ENCODE assay signal across 18 cellular contexts in the genomic region with DNA sequence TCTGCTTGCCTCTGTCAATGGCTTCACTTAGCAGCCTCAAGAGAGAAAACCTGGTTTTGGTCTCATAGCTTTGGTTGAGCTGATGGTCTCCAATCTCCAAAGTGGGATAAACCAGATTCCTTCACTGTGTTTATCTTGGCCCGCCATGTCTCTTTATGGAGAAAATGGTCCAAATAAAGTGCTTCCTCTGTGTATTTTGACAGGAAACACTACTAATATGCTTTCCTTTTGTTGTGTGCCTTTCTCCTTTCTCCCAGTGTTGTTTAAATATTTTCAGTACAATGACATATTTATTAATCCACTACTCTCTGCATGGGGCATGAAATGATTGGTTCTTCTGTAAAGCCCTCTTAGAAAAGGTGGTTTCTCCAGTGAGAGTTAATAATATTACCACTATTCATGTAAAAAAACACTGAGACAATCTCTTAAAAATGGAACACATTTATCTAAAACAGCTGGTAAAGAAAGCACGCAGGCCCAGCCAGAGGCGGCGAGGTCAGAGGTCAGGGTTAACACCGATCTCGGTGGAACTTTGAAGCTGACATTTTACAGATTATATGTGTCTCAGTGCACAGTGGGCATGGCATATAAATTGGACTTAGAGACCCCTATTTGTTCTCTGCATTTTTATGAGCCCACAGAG. TPM values are rescaled to one million over a fixed set of nuclear protein-coding genes. Genes with fewer than 3 reads are reported as not detected.
A peak's percentile ranks its signal among the peaks of the same experiment; 100 is the strongest.
DNase-seq lines count a peak whose midpoint lies in the region; ATAC-seq, FAIRE-seq and TF ChIP-seq lines count a peak whose summit lies in the region.
"Had no signal": no experiment of that assay in that cellular context is flagged by ENCODE, and none has a peak within 500 bp of the region (broad histone marks: within the 10 kb centered on the region; RNA-seq: fewer than 3 reads in every experiment).

No MANE protein-coding gene starts in this region.

- H3K4me3 ChIP-seq in HFF-Myc (replicated peaks; ENCODE audit: low read depth, low read length) (no peak overlapping the region), K562 (no peak overlapping the region), prostate gland (no peak overlapping the region)
- H3K4me3 ChIP-seq in CD4-positive, alpha-beta memory T cell (ENCODE audit: low read length in 2 of 2) = no peak overlapping the region
- H3K4me3 ChIP-seq: BLaER1, SJCRH30 had no signal

- H3K27ac ChIP-seq in K562 (ENCODE audit: extremely low read depth, low read depth, low read length) = no peak overlapping the region
- no peak overlapping the region for H3K27ac ChIP-seq in prostate gland
- no peak overlapping the region for H3K27ac ChIP-seq in CD4-positive, alpha-beta memory T cell (ENCODE audit: low read depth, low read length)
- H3K27ac ChIP-seq: BLaER1, SJCRH30 had no signal

- H3K9me3 ChIP-seq in K562 (replicated peaks; ENCODE audit: control insufficient read depth, insufficient read depth, low read depth, low read length) (no peaks in the 10 kb centered on the region), prostate gland (no peaks in the 10 kb centered on the region)
- H3K9me3 ChIP-seq in CD4-positive, alpha-beta memory T cell (ENCODE audit: control insufficient read depth in 1 of 2, low read length in 2 of 2) = no peaks in the 10 kb centered on the region
- H3K9me3 ChIP-seq: BLaER1, SJCRH30 had no signal

- ATAC-seq in K562 = no peak
- no peak for ATAC-seq in HG03280 (IDR thresholded peaks at IDR 0.05; ENCODE audit: unreplicated experiment)
- ATAC-seq: CD8-positive, alpha-beta T cell had no signal

- no TSS peak for BruUV-seq in K562 (replicated peaks; lab: Mats Ljungman, UMichigan)

- intact Hi-C loops in K562 (cut with micrococcal nuclease) = loop anchor here (10.0 kb wide), 1 partner anchor 922 kb away; no protein-coding TSS in a partner anchor
- intact Hi-C loops in prostate gland (cut with DNase I) = loop anchor here (10.0 kb wide), 3 partner anchors 232 to 902 kb away; partner anchors contain the start of gene SIX4
- intact Hi-C loops in CD4-positive, alpha-beta memory T cell (cut with micrococcal nuclease) = no loop called here

- no peaks in the 10 kb centered on the region for H3K36me3 ChIP-seq in K562 (ENCODE audit: control insufficient read depth, insufficient read depth, low read length)
- H3K36me3 ChIP-seq in prostate gland = no peaks in the 10 kb centered on the region
- H3K36me3 ChIP-seq in CD4-positive, alpha-beta memory T cell (ENCODE audit: insufficient read depth, low read length) = no peaks in the 10 kb centered on the region
- H3K36me3 ChIP-seq: BLaER1, SJCRH30 had no signal

- no peaks in the 10 kb centered on the region for H3K9me3 Mint-ChIP-seq in nephron
- no peaks in the 10 kb centered on the region for H3K9me3 Mint-ChIP-seq in CD4-positive, alpha-beta memory T cell
- H3K9me3 Mint-ChIP-seq: CD8-positive, alpha-beta T cell; IgD-negative memory B cell had no signal

- peak overlapping the region; percentile 30 to 86 (median 55) for H3K27ac Mint-ChIP-seq in nephron
- no peak overlapping the region for H3K27ac Mint-ChIP-seq in CD4-positive, alpha-beta memory T cell
- H3K27ac Mint-ChIP-seq: CD8-positive, alpha-beta T cell; IgD-negative memory B cell had no signal

- TF ChIP-seq POLR2A in K562 (conservative IDR thresholded peaks at IDR 0.05) = no peak
- TF ChIP-seq POLR2A in prostate gland (IDR thresholded peaks at IDR 0.05) = no peak

- no peak overlapping the region for H3K4me2 ChIP-seq in K562 (ENCODE audit: insufficient read depth, low read length)
- H3K4me2 ChIP-seq: BLaER1 had no signal

- H3K36me3 Mint-ChIP-seq in nephron (ENCODE audit: low read depth) = no peaks in the 10 kb centered on the region
- no peaks in the 10 kb centered on the region for H3K36me3 Mint-ChIP-seq in CD4-positive, alpha-beta memory T cell
- H3K36me3 Mint-ChIP-seq: CD8-positive, alpha-beta T cell; IgD-negative memory B cell had no signal

- no peaks in the 10 kb centered on the region for H3K4me1 ChIP-seq in K562 (replicated peaks in 1 of 2; ENCODE audit: control insufficient read depth in 2 of 2, insufficient read depth in 2 of 2, low read length in 2 of 2)
- H3K4me1 ChIP-seq in prostate gland (replicated peaks) = no peaks in the 10 kb centered on the region
- H3K4me1 ChIP-seq in CD4-positive, alpha-beta memory T cell (ENCODE audit: insufficient read depth, low read length) = no peaks in the 10 kb centered on the region

- H3K9ac ChIP-seq in K562 (ENCODE audit: insufficient read depth in 1 of 2, low read depth in 2 of 2, low read length in 2 of 2) = no peak overlapping the region
- H3K9ac ChIP-seq: BLaER1 had no signal

- CTCF ChIA-PET in K562 (lab: Yijun Ruan, JAX; ENCODE audit: low intra/inter-chr PET ratio) = no interaction called here
- CTCF ChIA-PET in CD4-positive, alpha-beta memory T cell (lab: Charles Lee; ENCODE audit: partially characterized antibody) = interaction anchor here (0.9 kb wide), 1 partner anchor 632 kb away, joined by 4 read pairs; no protein-coding TSS in a partner anchor

- H3K79me2 ChIP-seq in K562 (ENCODE audit: control insufficient read depth, insufficient read depth, low read length) = no peaks in the 10 kb centered on the region

- DNase-seq in HFF-Myc (ENCODE audit: extremely low read depth, low read depth) (peak; percentile 42), K562 (ENCODE audit: extremely low read depth in 1 of 4, low spot score in 3 of 4) (no peak), pulmonary artery endothelial cell (ENCODE audit: low read depth, low spot score) (peak; percentile 29), prostate gland (ENCODE audit: low spot score) (no peak)
- no peak for DNase-seq in CD4-positive, alpha-beta memory T cell
- DNase-seq: Calu3; CD8-positive, alpha-beta T cell; EL; MM.1S; NCI-H526 had no signal

- H3K4me1 Mint-ChIP-seq in nephron = peaks cover 74% of the 10 kb centered on the region
- H3K4me1 Mint-ChIP-seq in CD4-positive, alpha-beta memory T cell = peaks cover 0 to 3% (median under 1%) of the 10 kb centered on the region in 4 donors

- no peak overlapping the region for H2AFZ ChIP-seq in K562 (ENCODE audit: low read depth, low read length)

- WGBS in K562 (ENCODE audit: insufficient coverage, low coverage, missing lambda C conversion rate) = 34% methylated on average over 6 of the region's 6 CpGs
- WGBS in prostate gland = 82% methylated on average over 6 of the region's 6 CpGs

- TF ChIP-seq EP300 in K562 (IDR thresholded peaks at IDR 0.05; ENCODE audit: low read length) = no peak

- H3K4me3 Mint-ChIP-seq in nephron = no peak overlapping the region
- H3K4me3 Mint-ChIP-seq in CD4-positive, alpha-beta memory T cell = no peak overlapping the region
- H3K4me3 Mint-ChIP-seq: CD8-positive, alpha-beta T cell; IgD-negative memory B cell had no signal

- no peak for TF ChIP-seq RAD21 in K562 (CRISPR knock-in tag; conservative IDR thresholded peaks at IDR 0.05 in 1 of 2, IDR thresholded peaks at IDR 0.05 in 1 of 2)

- peaks cover 0 to 9% of the 10 kb centered on the region in 2 experiments; a peak in 1 of 5 replicates for H3K27me3 ChIP-seq in K562 (ENCODE audit: control insufficient read depth in 2 of 2, insufficient read depth in 2 of 2, low read length in 2 of 2)
- H3K27me3 ChIP-seq in prostate gland (replicated peaks; ENCODE audit: insufficient read depth) = no peaks in the 10 kb centered on the region
- H3K27me3 ChIP-seq in CD4-positive, alpha-beta memory T cell (ENCODE audit: insufficient read depth, low read length) = peaks cover 18% of the 10 kb centered on the region
- H3K27me3 ChIP-seq: BLaER1, SJCRH30 had no signal

- no peaks in the 10 kb centered on the region for H4K20me1 ChIP-seq in K562 (replicated peaks; ENCODE audit: control insufficient read depth, insufficient read depth, low read length)
- H4K20me1 ChIP-seq: BLaER1 had no signal

- FAIRE-seq in K562 (lab: Jason Lieb, UNC) = no peak
- FAIRE-seq: GM12891, GM18507 had no signal

- POLR2A ChIA-PET in K562 (lab: Yijun Ruan, JAX) = no interaction called here
- POLR2A ChIA-PET in CD4-positive, alpha-beta memory T cell (lab: Charles Lee; ENCODE audit: partially characterized antibody) = no interaction called here

- in situ Hi-C loops in K562 (cut with MboI) = loop anchor here (5.0 kb wide), 1 partner anchor 635 kb away; no protein-coding TSS in a partner anchor

- no peaks in the 10 kb centered on the region for H3K9me1 ChIP-seq in K562 (ENCODE audit: control insufficient read depth, insufficient read depth, low read length)

- peaks cover 6% of the 10 kb centered on the region for H3K27me3 Mint-ChIP-seq in nephron (ENCODE audit: low read depth)
- peaks cover 8 to 12% of the 10 kb centered on the region in 2 donors for H3K27me3 Mint-ChIP-seq in CD4-positive, alpha-beta memory T cell

- no peak for TF ChIP-seq CTCF in HFF-Myc (IDR thresholded peaks at IDR 0.05; ENCODE audit: low read depth, low read length, missing control alignments)
- no peak for TF ChIP-seq CTCF in K562 (IDR thresholded peaks at IDR 0.05 in 2 of 3, conservative IDR thresholded peaks at IDR 0.05 in 1 of 3; ENCODE audit: insufficient read depth in 2 of 3, low read depth in 1 of 3, low read length in 3 of 3)
- no peak for TF ChIP-seq CTCF in nephron (IDR thresholded peaks at IDR 0.05; ENCODE audit: unreplicated experiment in 3 of 3)
- no peak for TF ChIP-seq CTCF in prostate gland (IDR thresholded peaks at IDR 0.05)

TF ChIP-seq in K562, 482 proteins besides CTCF, POLR2A, EP300 and RAD21 (continues in another document):
- no peak for TF ChIP-seq NR2C1 (IDR thresholded peaks at IDR 0.05)
- peak; percentile 36; the same call in 1 of the 2 replicates for TF ChIP-seq NR2C1 (tag; IDR thresholded peaks at IDR 0.05)

RNA-seq across cellular contexts. Expression of gene TMEM30B, which starts 24.2 kb away (rescaled TPM):
- not detected in 2 replicates for total RNA-seq in K562 (2011; cell fraction: chromatin; rRNA removed; ENCODE audit: low replicate concordance)
- total RNA-seq in K562 (2011; cell fraction: nucleolus; rRNA removed) = not detected in 2 replicates
- not detected in 2 replicates for total RNA-seq in K562 (2011; cell fraction: nucleoplasm; rRNA removed)
- total RNA-seq in K562 (2014; rRNA removed) (not detected in 2 replicates), K562 (2014; rRNA removed; fragmentation: Illumina TruSeq; extraction: Trizol) (not detected in 2 replicates), K562 (2015; rRNA removed; fragmentation: Illumina TruSeq; extraction: Trizol) (not detected in 2 replicates), K562 (2021) (0.04 TPM in 1 of 2 replicates, not detected in the other), pulmonary artery endothelial cell (0.13 and 0.25 TPM in 2 replicates), prostate gland (10 to 100 TPM; 57.1 to 98.5 TPM)
- polyA plus RNA-seq in K562 (2011; rRNA removed) (not detected in 2 replicates), K562 (2014; fragmentation: Illumina TruSeq; extraction: Trizol) (not detected in 2 replicates), K562 (2014; fragmentation: Nextera tagmentation; extraction: Ambion mirVana) (not detected), K562 (2014; rRNA removed) (not detected in 2 replicates)
- polyA plus RNA-seq in K562 (2011; cell fraction: cytosol; rRNA removed) = not detected in 2 replicates
- not detected in 2 replicates for polyA plus RNA-seq in K562 (2011; cell fraction: nucleus; rRNA removed)
- not detected in 2 replicates for polyA plus RNA-seq in K562 (2012)
- polyA minus RNA-seq in K562 (2011; rRNA and poly(A)+ RNA removed) = not detected in 2 replicates
- not detected in 2 replicates for polyA minus RNA-seq in K562 (2011; cell fraction: cytosol; rRNA and poly(A)+ RNA removed)
- polyA minus RNA-seq in K562 (2011; cell fraction: nucleus; rRNA and poly(A)+ RNA removed) = not detected in 2 replicates
- total RNA-seq in CD4-positive, alpha-beta memory T cell = 1 to 10 TPM; 2.9 to 3.0 TPM
- 1 to 10 TPM; 5.3 to 5.4 TPM for polyA plus RNA-seq in CD4-positive, alpha-beta memory T cell
- total RNA-seq: H4 had no signal

Comparison
In these comparisons a context has a peak if more than half of its experiments do, and no peak if none do; other contexts are left out.
1. DNase-seq: peak in HFF-Myc (single experiment) and pulmonary artery endothelial cell (single experiment); none in K562 (0 of 4), prostate gland (single experiment) and CD4-positive, alpha-beta memory T cell (0 of 5).
2. H3K27ac Mint-ChIP-seq: peak in nephron (3 of 3); none in CD4-positive, alpha-beta memory T cell (0 of 7).
3. RNA of gene TMEM30B, which starts 24.2 kb away (total RNA-seq): 57.1 to 98.5 TPM in prostate gland; 2.9 to 3.0 TPM in CD4-positive, alpha-beta memory T cell, 0.13 to 0.25 TPM in pulmonary artery endothelial cell and 0.04 TPM in K562; every median in the first group is over 10 times any median in the second.